ENCODE assay signal across 1 cellular context in genomic region chr9:94110821-94111252, GRCh38.
TF ChIP-seq lines count a peak whose summit lies in the region.

No MANE protein-coding gene starts in this region.

TF ChIP-seq in K562, 482 proteins besides CTCF, POLR2A, EP300 and RAD21 (continued from another document):
- peak; percentile 60 for TF ChIP-seq HMBOX1 (IDR thresholded peaks at IDR 0.05)
- TF ChIP-seq MEF2D (tag; conservative IDR thresholded peaks at IDR 0.05; ENCODE audit: low read depth), result peak; percentile 61; the same call in 1 of the 2 replicates
- peak in 1 of 2 experiments; percentile 45; a peak in 1 of 4 replicates for TF ChIP-seq ZMIZ1 (IDR thresholded peaks at IDR 0.05; ENCODE audit: low read depth in 2 of 2, low read length in 2 of 2)
- TF ChIP-seq CBFA2T2 (conservative IDR thresholded peaks at IDR 0.05), result peak; percentile 93
- TF ChIP-seq CBX1 (IDR thresholded peaks at IDR 0.05; ENCODE audit: low read depth), result no peak
- TF ChIP-seq HDAC2 (IDR thresholded peaks at IDR 0.05), result peak; percentile 73; the same call in 1 of the 2 replicates
- peak; percentile 39; the same call in 1 of the 2 replicates for TF ChIP-seq CTBP1 (IDR thresholded peaks at IDR 0.05; ENCODE audit: borderline replicate concordance)
- peak; percentile 60; the same call in 1 of the 2 replicates for TF ChIP-seq FOXM1 (IDR thresholded peaks at IDR 0.05; ENCODE audit: low read depth)
- TF ChIP-seq FOXM1 (CRISPR knock-in tag; IDR thresholded peaks at IDR 0.05; ENCODE audit: low read depth), result no peak
- TF ChIP-seq PBX2 (CRISPR knock-in tag; IDR thresholded peaks at IDR 0.05; ENCODE audit: low read depth), result no peak
- peak; percentile 84 for TF ChIP-seq PBX2 (tag; conservative IDR thresholded peaks at IDR 0.05; ENCODE audit: low read depth)
- TF ChIP-seq POLR2AphosphoS5 (IDR thresholded peaks at IDR 0.05; ENCODE audit: control insufficient read depth, insufficient read depth, low read depth, low read length), result peak; percentile 75
- TF ChIP-seq SMARCE1 (IDR thresholded peaks at IDR 0.05), result peak; percentile 76
- TF ChIP-seq CBFA2T3 (IDR thresholded peaks at IDR 0.05), result peak; percentile 97
- TF ChIP-seq HEY1 (CRISPR knock-in tag; IDR thresholded peaks at IDR 0.05; ENCODE audit: borderline replicate concordance), result no peak
- no peak for TF ChIP-seq KLF13 (tag; IDR thresholded peaks at IDR 0.05; ENCODE audit: borderline replicate concordance, low read depth)
- TF ChIP-seq NR2C1 (IDR thresholded peaks at IDR 0.05), result no peak
- no peak for TF ChIP-seq NR2C1 (tag; IDR thresholded peaks at IDR 0.05)
- 0 out of 2 replicates have a peak, but pooled peaks have one; percentile 7 for TF ChIP-seq CEBPG (CRISPR knock-in tag; IDR thresholded peaks at IDR 0.05)
- peak; percentile 47 to 68; a peak in 3 of 4 replicates for TF ChIP-seq CEBPG (tag; conservative IDR thresholded peaks at IDR 0.05 in 1 of 2, IDR thresholded peaks at IDR 0.05 in 1 of 2)
- no peak for TF ChIP-seq ZNF274 (IDR thresholded peaks at IDR 0.05; ENCODE audit: borderline replicate concordance, low read depth, low read length)
- TF ChIP-seq ZFP30 (CRISPR knock-in tag; IDR thresholded peaks at IDR 0.05; ENCODE audit: borderline replicate concordance), result no peak
- TF ChIP-seq GATAD2A (IDR thresholded peaks at IDR 0.05), result no peak
- TF ChIP-seq GTF2B (IDR thresholded peaks at IDR 0.05; ENCODE audit: extremely low read depth, insufficient read length), result no peak
- no peak for TF ChIP-seq NONO (IDR thresholded peaks at IDR 0.05; ENCODE audit: low read depth in 2 of 2, low read length in 1 of 2)
- TF ChIP-seq TRIM24 (IDR thresholded peaks at IDR 0.05), result peak; percentile 80 to 89; a peak in 3 of 4 replicates
- TF ChIP-seq FOSL1 (tag; conservative IDR thresholded peaks at IDR 0.05), result peak; percentile 55; the same call in 1 of the 2 replicates
- no peak for TF ChIP-seq HNRNPUL1 (IDR thresholded peaks at IDR 0.05; ENCODE audit: low read length)
- TF ChIP-seq SMAD4 (CRISPR knock-in tag; conservative IDR thresholded peaks at IDR 0.05), result peak; percentile 78; the same call in 1 of the 2 replicates
- peak; percentile 61 for TF ChIP-seq GATA2 (CRISPR knock-in tag; IDR thresholded peaks at IDR 0.05)
- TF ChIP-seq TCF15 (CRISPR knock-in tag; IDR thresholded peaks at IDR 0.05), result no peak
- TF ChIP-seq TCF3 (CRISPR knock-in tag; IDR thresholded peaks at IDR 0.05), result peak; percentile 93
- TF ChIP-seq MTF1 (CRISPR knock-in tag; IDR thresholded peaks at IDR 0.05; ENCODE audit: borderline replicate concordance), result no peak
- TF ChIP-seq C11orf30 (IDR thresholded peaks at IDR 0.05; ENCODE audit: low read depth), result 0 out of 2 replicates have a peak, but pooled peaks have one; percentile 19
- peak; percentile 78 to 86 for TF ChIP-seq KDM1A (IDR thresholded peaks at IDR 0.05)
- TF ChIP-seq EHMT2 (IDR thresholded peaks at IDR 0.05), result peak; percentile 38; the same call in 1 of the 2 replicates
- TF ChIP-seq TEAD4 (IDR thresholded peaks at IDR 0.05; ENCODE audit: low read length), result peak; percentile 96
- no peak for TF ChIP-seq TEAD4 (CRISPR knock-in tag; IDR thresholded peaks at IDR 0.05; ENCODE audit: borderline replicate concordance)
- TF ChIP-seq RCOR1 (IDR thresholded peaks at IDR 0.05; ENCODE audit: borderline replicate concordance in 1 of 2, low read depth in 2 of 2, low read length in 2 of 2), result peak in 1 of 2 experiments; percentile 82; a peak in 2 of 4 replicates
- TF ChIP-seq GTF2E2 (tag; IDR thresholded peaks at IDR 0.05), result 0 out of 2 replicates have a peak, but pooled peaks have one; percentile 54
- TF ChIP-seq GABPA (tag; conservative IDR thresholded peaks at IDR 0.05; ENCODE audit: low read depth), result 0 out of 2 replicates have a peak, but pooled peaks have one; percentile 24
- TF ChIP-seq ZNF316 (IDR thresholded peaks at IDR 0.05), result peak; percentile 14; the same call in 1 of the 2 replicates
- peak; percentile 75 for TF ChIP-seq MTA2 (IDR thresholded peaks at IDR 0.05; ENCODE audit: low read depth)
- TF ChIP-seq TAL1 (IDR thresholded peaks at IDR 0.05), result peak; percentile 87
- TF ChIP-seq SOX6 (IDR thresholded peaks at IDR 0.05), result 0 out of 2 replicates have a peak, but pooled peaks have one; percentile 43
- peak; percentile 65 for TF ChIP-seq LEF1 (IDR thresholded peaks at IDR 0.05)
- TF ChIP-seq BRF2 (IDR thresholded peaks at IDR 0.05; ENCODE audit: borderline replicate concordance, insufficient read depth, insufficient read length), result no peak
- no peak for TF ChIP-seq ELK3 (CRISPR knock-in tag; IDR thresholded peaks at IDR 0.05)
- TF ChIP-seq NCOA1 (IDR thresholded peaks at IDR 0.05; ENCODE audit: low read depth), result peak; percentile 58; the same call in 1 of the 2 replicates
